In genomic region chr12:130977759-130978127, GRCh38 we compare ENCODE assay signal across 1 cellular context.
TF ChIP-seq lines count a peak whose summit lies in the region.

No MANE protein-coding gene starts in this region.

TF ChIP-seq in K562, 482 proteins besides CTCF, POLR2A, EP300 and RAD21:
- no peak for TF ChIP-seq ZC3H11A (IDR thresholded peaks at IDR 0.05; ENCODE audit: low read depth, low read length)
- no peak for TF ChIP-seq CREB1 (IDR thresholded peaks at IDR 0.05)
- no peak for TF ChIP-seq CREB1 (CRISPR knock-in tag; IDR thresholded peaks at IDR 0.05)
- no peak for TF ChIP-seq DDX20 (tag; IDR thresholded peaks at IDR 0.05; ENCODE audit: low read depth)
- TF ChIP-seq ESRRA (IDR thresholded peaks at IDR 0.05; ENCODE audit: borderline replicate concordance, low read depth) = peak; percentile 39; the same call in 1 of the 2 replicates
- no peak for TF ChIP-seq SAFB (IDR thresholded peaks at IDR 0.05; ENCODE audit: borderline replicate concordance, low read depth, low read length)
- TF ChIP-seq C11orf30 (IDR thresholded peaks at IDR 0.05; ENCODE audit: low read depth) = no peak
- TF ChIP-seq NR2C1 (IDR thresholded peaks at IDR 0.05) = no peak
- TF ChIP-seq NR2C1 (tag; IDR thresholded peaks at IDR 0.05) = no peak
- TF ChIP-seq KHSRP (IDR thresholded peaks at IDR 0.05) = no peak
- TF ChIP-seq, protein P1, sequence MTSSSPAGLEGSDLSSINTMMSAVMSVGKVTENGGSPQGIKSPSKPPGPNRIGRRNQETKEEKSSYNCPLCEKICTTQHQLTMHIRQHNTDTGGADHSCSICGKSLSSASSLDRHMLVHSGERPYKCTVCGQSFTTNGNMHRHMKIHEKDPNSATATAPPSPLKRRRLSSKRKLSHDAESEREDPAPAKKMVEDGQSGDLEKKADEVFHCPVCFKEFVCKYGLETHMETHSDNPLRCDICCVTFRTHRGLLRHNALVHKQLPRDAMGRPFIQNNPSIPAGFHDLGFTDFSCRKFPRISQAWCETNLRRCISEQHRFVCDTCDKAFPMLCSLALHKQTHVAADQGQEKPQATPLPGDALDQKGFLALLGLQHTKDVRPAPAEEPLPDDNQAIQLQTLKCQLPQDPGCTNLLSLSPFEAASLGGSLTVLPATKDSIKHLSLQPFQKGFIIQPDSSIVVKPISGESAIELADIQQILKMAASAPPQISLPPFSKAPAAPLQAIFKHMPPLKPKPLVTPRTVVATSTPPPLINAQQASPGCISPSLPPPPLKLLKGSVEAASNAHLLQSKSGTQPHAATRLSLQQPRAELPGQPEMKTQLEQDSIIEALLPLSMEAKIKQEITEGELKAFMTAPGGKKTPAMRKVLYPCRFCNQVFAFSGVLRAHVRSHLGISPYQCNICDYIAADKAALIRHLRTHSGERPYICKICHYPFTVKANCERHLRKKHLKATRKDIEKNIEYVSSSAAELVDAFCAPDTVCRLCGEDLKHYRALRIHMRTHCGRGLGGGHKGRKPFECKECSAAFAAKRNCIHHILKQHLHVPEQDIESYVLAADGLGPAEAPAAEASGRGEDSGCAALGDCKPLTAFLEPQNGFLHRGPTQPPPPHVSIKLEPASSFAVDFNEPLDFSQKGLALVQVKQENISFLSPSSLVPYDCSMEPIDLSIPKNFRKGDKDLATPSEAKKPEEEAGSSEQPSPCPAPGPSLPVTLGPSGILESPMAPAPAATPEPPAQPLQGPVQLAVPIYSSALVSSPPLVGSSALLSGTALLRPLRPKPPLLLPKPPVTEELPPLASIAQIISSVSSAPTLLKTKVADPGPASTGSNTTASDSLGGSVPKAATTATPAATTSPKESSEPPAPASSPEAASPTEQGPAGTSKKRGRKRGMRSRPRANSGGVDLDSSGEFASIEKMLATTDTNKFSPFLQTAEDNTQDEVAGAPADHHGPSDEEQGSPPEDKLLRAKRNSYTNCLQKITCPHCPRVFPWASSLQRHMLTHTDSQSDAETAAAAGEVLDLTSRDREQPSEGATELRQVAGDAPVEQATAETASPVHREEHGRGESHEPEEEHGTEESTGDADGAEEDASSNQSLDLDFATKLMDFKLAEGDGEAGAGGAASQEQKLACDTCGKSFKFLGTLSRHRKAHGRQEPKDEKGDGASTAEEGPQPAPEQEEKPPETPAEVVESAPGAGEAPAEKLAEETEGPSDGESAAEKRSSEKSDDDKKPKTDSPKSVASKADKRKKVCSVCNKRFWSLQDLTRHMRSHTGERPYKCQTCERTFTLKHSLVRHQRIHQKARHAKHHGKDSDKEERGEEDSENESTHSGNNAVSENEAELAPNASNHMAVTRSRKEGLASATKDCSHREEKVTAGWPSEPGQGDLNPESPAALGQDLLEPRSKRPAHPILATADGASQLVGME (CRISPR knock-in tag; IDR thresholded peaks at IDR 0.05) = no peak
- no peak for TF ChIP-seq ZNF511 (CRISPR knock-in tag; IDR thresholded peaks at IDR 0.05)
- TF ChIP-seq BRD4 (IDR thresholded peaks at IDR 0.05) = no peak
- no peak for TF ChIP-seq ZNF140 (CRISPR knock-in tag; IDR thresholded peaks at IDR 0.05)
- TF ChIP-seq BCOR (IDR thresholded peaks at IDR 0.05) = 0 out of 2 replicates have a peak, but pooled peaks have one; percentile 11
- TF ChIP-seq ATF6 (CRISPR knock-in tag; IDR thresholded peaks at IDR 0.05) = no peak
- TF ChIP-seq CC2D1A (IDR thresholded peaks at IDR 0.05) = no peak
- no peak for TF ChIP-seq MYNN (IDR thresholded peaks at IDR 0.05)
- TF ChIP-seq MYNN (CRISPR knock-in tag; IDR thresholded peaks at IDR 0.05) = no peak
- TF ChIP-seq, protein P2, sequence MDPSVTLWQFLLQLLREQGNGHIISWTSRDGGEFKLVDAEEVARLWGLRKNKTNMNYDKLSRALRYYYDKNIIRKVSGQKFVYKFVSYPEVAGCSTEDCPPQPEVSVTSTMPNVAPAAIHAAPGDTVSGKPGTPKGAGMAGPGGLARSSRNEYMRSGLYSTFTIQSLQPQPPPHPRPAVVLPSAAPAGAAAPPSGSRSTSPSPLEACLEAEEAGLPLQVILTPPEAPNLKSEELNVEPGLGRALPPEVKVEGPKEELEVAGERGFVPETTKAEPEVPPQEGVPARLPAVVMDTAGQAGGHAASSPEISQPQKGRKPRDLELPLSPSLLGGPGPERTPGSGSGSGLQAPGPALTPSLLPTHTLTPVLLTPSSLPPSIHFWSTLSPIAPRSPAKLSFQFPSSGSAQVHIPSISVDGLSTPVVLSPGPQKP (CRISPR knock-in tag; IDR thresholded peaks at IDR 0.05) = no peak
- peak; percentile 47 for TF ChIP-seq RBM25 (IDR thresholded peaks at IDR 0.05; ENCODE audit: low read depth, low read length, severe bottlenecking)
- no peak for TF ChIP-seq CHD4 (IDR thresholded peaks at IDR 0.05; ENCODE audit: insufficient read depth, insufficient replicate concordance, low read depth, low read length, poor library complexity, severe bottlenecking)
- TF ChIP-seq CSDE1 (IDR thresholded peaks at IDR 0.05) = no peak
- TF ChIP-seq SMAD1 (IDR thresholded peaks at IDR 0.05; ENCODE audit: low read depth, low read length, partially characterized antibody) = no peak
- no peak for TF ChIP-seq ZSCAN29 (IDR thresholded peaks at IDR 0.05)
- no peak for TF ChIP-seq ZNF707 (CRISPR knock-in tag; conservative IDR thresholded peaks at IDR 0.05)
- no peak for TF ChIP-seq SP1 (CRISPR knock-in tag; IDR thresholded peaks at IDR 0.05)
- TF ChIP-seq NR1H2 (CRISPR knock-in tag; IDR thresholded peaks at IDR 0.05) = no peak
- TF ChIP-seq LEF1 (IDR thresholded peaks at IDR 0.05) = no peak
- TF ChIP-seq ZFP36 (IDR thresholded peaks at IDR 0.05; ENCODE audit: low read depth, low read length, partially characterized antibody) = peak; percentile 41
- no peak for TF ChIP-seq POLR3G (IDR thresholded peaks at IDR 0.05; ENCODE audit: extremely low read depth, insufficient read length, insufficient replicate concordance)
